22 cellular contexts compared by ENCODE assay signal in the genomic region with DNA sequence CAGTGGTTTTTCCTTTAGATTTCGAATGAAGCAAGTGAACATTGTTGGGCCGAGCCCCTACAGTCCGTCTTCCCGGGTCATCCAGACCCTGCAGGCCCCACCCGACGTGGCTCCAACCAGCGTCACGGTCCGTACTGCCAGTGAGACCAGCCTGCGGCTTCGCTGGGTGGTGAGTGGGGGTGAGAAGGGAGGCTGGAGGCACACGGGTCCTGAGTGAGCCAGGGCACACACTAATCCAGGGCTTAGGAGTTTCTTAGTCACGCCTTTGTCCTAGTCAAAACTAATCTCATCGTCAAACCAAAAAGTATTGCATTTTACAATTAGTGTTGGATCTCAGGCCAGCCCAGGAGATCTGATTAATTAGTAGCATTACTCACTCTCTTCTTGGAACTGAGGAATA.
"Had no signal": no experiment of that assay in that cellular context is flagged by ENCODE, and none has a peak within 500 bp of the region (broad histone marks: within the 10 kb centered on the region; RNA-seq: fewer than 3 reads in every experiment).

No MANE protein-coding gene starts in this region.

- H3K27ac ChIP-seq: gastrocnemius medialis, left lung, ovary, right lobe of liver, skin epidermis, thoracic aorta, tibial nerve, upper lobe of left lung had no signal

- H3K27me3 ChIP-seq: gastrocnemius medialis, left lung, ovary, right lobe of liver, tibial nerve, upper lobe of left lung had no signal

- H3K9me3 ChIP-seq: gastrocnemius medialis, ovary, right lobe of liver, thoracic aorta, tibial nerve, upper lobe of left lung had no signal

- DNase-seq: caudate nucleus; cerebellar nuclear complex; cortex of kidney; foreskin fibroblast; gastrocnemius medialis; left cardiac atrium; left lung; mammary epithelial cell; mesendoderm; naive thymus-derived CD8-positive, alpha-beta T cell; nephron progenitor cell; occipital lobe; ovary; retina; right lobe of liver; stimulated activated CD4-positive, alpha-beta T cell treated with anti-CD3 and anti-CD28 coated beads, Interleukin-15, amount 100 ng/mL, for 24 hours; stimulated activated CD4-positive, alpha-beta T cell treated with anti-CD3 and anti-CD28 coated beads, Interleukin-2, amount 100 ng/mL, for 48 hours; stimulated activated naive CD4-positive, alpha-beta T cell treated with Interleukin-2 at 50 U/mL for 16 hours had no signal

- H3K4me3 ChIP-seq: gastrocnemius medialis, left lung, ovary, right lobe of liver, skin epidermis, thoracic aorta, tibial nerve, upper lobe of left lung had no signal

- ATAC-seq: gastrocnemius medialis; left cardiac atrium; left lung; naive thymus-derived CD8-positive, alpha-beta T cell; right lobe of liver had no signal

- H3K4me3 Mint-ChIP-seq: naive thymus-derived CD8-positive, alpha-beta T cell; nephron progenitor cell had no signal

- H3K4me1 ChIP-seq: gastrocnemius medialis, left lung, right lobe of liver, tibial nerve, upper lobe of left lung had no signal

- H3K27ac Mint-ChIP-seq: naive thymus-derived CD8-positive, alpha-beta T cell; nephron progenitor cell had no signal

- H3K36me3 ChIP-seq: gastrocnemius medialis, left lung, ovary, right lobe of liver, upper lobe of left lung had no signal
